16 cellular contexts compared by ENCODE assay signal in genomic region chr7:7897509-7897908, GRCh38.
DNase-seq lines count a peak whose midpoint lies in the region; ATAC-seq, FAIRE-seq and TF ChIP-seq lines count a peak whose summit lies in the region.
"Had no signal": no experiment of that assay in that cellular context is flagged by ENCODE, and none has a peak within 500 bp of the region (broad histone marks: within the 10 kb centered on the region; RNA-seq: fewer than 3 reads in every experiment).

No MANE protein-coding gene starts in this region.

- H3K27me3 ChIP-seq in iPS-18a (ENCODE audit: control insufficient read depth, insufficient read depth, low read length) (no peaks in the 10 kb centered on the region), smooth muscle cell (ENCODE audit: low read depth) (no peaks in the 10 kb centered on the region)

- no peak overlapping the region for H2AFZ ChIP-seq in smooth muscle cell (ENCODE audit: low read depth)

- no peaks in the 10 kb centered on the region for H3K79me2 ChIP-seq in smooth muscle cell (ENCODE audit: low read depth)

- no peaks in the 10 kb centered on the region for H4K20me1 ChIP-seq in smooth muscle cell (ENCODE audit: low read depth)

- H3K27ac ChIP-seq in SK-N-MC (no peak overlapping the region), iPS-18a (ENCODE audit: low read length) (peak overlapping the region; percentile 87), smooth muscle cell (ENCODE audit: low read depth) (peak overlapping the region; percentile 31)

- no peak for DNase-seq in H54 (ENCODE audit: insufficient read length, low spot score)
- DNase-seq in SK-N-MC (ENCODE audit: low read depth, low spot score): no peak
- DNase-seq in smooth muscle cell (lab: John Stamatoyannopoulos, UW; ENCODE audit: unreplicated experiment): no peak
- DNase-seq in left colon: no peak
- no peak for DNase-seq in NCI-H1694 treated with DMSO at 0.1 percent for 48 hours (lab: John Stamatoyannopoulos, UW)
- DNase-seq in T-helper 2 cell: no peak
- DNase-seq: ACHN, AML-193, DMS79 treated with DMSO at 0.1 percent for 48 hours, GDM1, GOT3, Kasumi-1, NCI-H1105, NCI-H1694 had no signal

- no peak for TF ChIP-seq CTCF in smooth muscle cell (IDR thresholded peaks at IDR 0.05; ENCODE audit: borderline replicate concordance, insufficient read depth, poor library complexity, severe bottlenecking)

- no peak overlapping the region for H3K4me2 ChIP-seq in smooth muscle cell

- no peaks in the 10 kb centered on the region for H3K36me3 ChIP-seq in SK-N-MC (ENCODE audit: insufficient read depth, low read length)
- H3K36me3 ChIP-seq in iPS-18a (ENCODE audit: control insufficient read depth, low read depth, low read length): no peaks in the 10 kb centered on the region
- no peaks in the 10 kb centered on the region for H3K36me3 ChIP-seq in smooth muscle cell (ENCODE audit: low read depth)

- H3K9ac ChIP-seq in SK-N-MC (ENCODE audit: insufficient read length) (no peak overlapping the region), iPS-18a (ENCODE audit: low read length) (peak overlapping the region; percentile 45), smooth muscle cell (ENCODE audit: low read depth) (no peak overlapping the region)

- H3K4me3 ChIP-seq in SK-N-MC (0 out of 2 replicates have a peak overlapping the region, but pooled peaks have one; percentile 9), iPS-18a (ENCODE audit: low read length) (peak overlapping the region; percentile 3), smooth muscle cell (no peak overlapping the region)

- peaks cover 19% of the 10 kb centered on the region for H3K4me1 ChIP-seq in iPS-18a (ENCODE audit: control insufficient read depth, low read depth, low read length)
- H3K4me1 ChIP-seq in smooth muscle cell (ENCODE audit: low read depth): no peaks in the 10 kb centered on the region

- intact Hi-C loops in left colon (cut with DNase I, micrococcal nuclease): no loop called here

- H3K9me3 ChIP-seq in SK-N-MC (ENCODE audit: low read depth, low read length) (no peaks in the 10 kb centered on the region), iPS-18a (ENCODE audit: control insufficient read depth, low read depth, low read length) (no peaks in the 10 kb centered on the region), smooth muscle cell (replicated peaks; ENCODE audit: low read depth) (no peaks in the 10 kb centered on the region)

- WGBS in smooth muscle cell (ENCODE audit: low lambda C conversion rate): 34% methylated on average over 2 of the region's 2 CpGs

- peak; percentile 15 for FAIRE-seq in H54 (lab: Jason Lieb, UNC)

- ATAC-seq in left colon: no peak
- ATAC-seq: Panc1 had no signal

- no peak for TF ChIP-seq POLR2A in H54 (IDR thresholded peaks at IDR 0.05; ENCODE audit: low read depth, low read length)

- H3F3A ChIP-seq in smooth muscle cell (ENCODE audit: low read depth): no peaks in the 10 kb centered on the region
